In the genomic region with DNA sequence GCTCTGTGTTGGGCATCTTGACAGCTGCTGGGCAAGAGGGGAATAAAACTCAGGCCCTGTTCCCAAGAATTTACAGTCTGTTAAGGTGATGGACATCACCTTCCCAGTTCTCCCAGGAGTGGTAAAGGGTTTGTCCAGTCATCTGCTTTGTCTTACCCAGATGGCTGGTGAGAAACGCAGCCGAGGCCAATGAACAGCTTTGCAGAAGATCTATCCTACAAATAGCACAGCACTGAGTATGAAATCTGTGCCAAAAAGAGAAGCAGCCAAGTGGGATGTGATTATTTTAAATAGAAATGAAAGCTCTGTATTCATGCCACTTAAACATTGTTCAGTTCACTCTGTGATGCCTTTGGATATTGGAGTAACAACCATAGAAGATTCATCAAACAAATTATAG, we compare ENCODE assay signal across 28 cellular contexts.
DNase-seq lines count a peak whose midpoint lies in the region; ATAC-seq and TF ChIP-seq lines count a peak whose summit lies in the region.
"Had no signal": no experiment of that assay in that cellular context is flagged by ENCODE, and none has a peak within 500 bp of the region (broad histone marks: within the 10 kb centered on the region; RNA-seq: fewer than 3 reads in every experiment).

No MANE protein-coding gene starts in this region.

- no peaks in the 10 kb centered on the region for H3K4me1 ChIP-seq in upper lobe of right lung
- H3K4me1 ChIP-seq: foreskin keratinocyte, prostate gland, transverse colon had no signal

- ATAC-seq in left ventricle myocardium superior (peak; percentile 92), HG03565 (IDR thresholded peaks at IDR 0.05; ENCODE audit: unreplicated experiment) (no peak), upper lobe of right lung (no peak)
- ATAC-seq: activated CD4-positive, alpha-beta T cell treated with anti-CD3 and anti-CD28 coated beads for 36 hours; activated CD8-positive, alpha-beta T cell treated with anti-CD3 and anti-CD28 coated beads for 36 hours; effector memory CD8-positive, alpha-beta T cell; foreskin keratinocyte; PC-3 had no signal

- peaks cover 8% of the 10 kb centered on the region for H3K36me3 ChIP-seq in upper lobe of right lung
- H3K36me3 ChIP-seq: adrenal gland, prostate gland had no signal

- TF ChIP-seq CTCF in VCaP (conservative IDR thresholded peaks at IDR 0.05) (no peak), upper lobe of right lung (IDR thresholded peaks at IDR 0.05) (no peak)

- no peak overlapping the region for H3K4me3 ChIP-seq in upper lobe of right lung
- H3K4me3 ChIP-seq: adrenal gland, prostate gland, sigmoid colon, transverse colon had no signal

- H3K27ac ChIP-seq in VCaP: peak overlapping the region; percentile 29
- H3K27ac ChIP-seq in cingulate gyrus (ENCODE audit: low read depth, low read length): peak overlapping the region; percentile 96
- no peak overlapping the region for H3K27ac ChIP-seq in upper lobe of right lung
- H3K27ac ChIP-seq: adrenal gland, foreskin keratinocyte, HL-60, neutrophil, prostate gland, sigmoid colon, transverse colon had no signal

- no peaks in the 10 kb centered on the region for H3K9me3 ChIP-seq in upper lobe of right lung
- H3K9me3 ChIP-seq: adrenal gland, neutrophil, prostate gland, sigmoid colon, transverse colon had no signal

- intact Hi-C loops in left ventricle myocardium superior (cut with micrococcal nuclease): no loop called here
- intact Hi-C loops in upper lobe of right lung (cut with DNase I): no loop called here

- DNase-seq in left ventricle myocardium superior (no peak), putamen (ENCODE audit: low spot score) (peak; percentile 78), NCI-H748 (lab: John Stamatoyannopoulos, UW; ENCODE audit: unreplicated experiment) (no peak), upper lobe of right lung (no peak), SK-N-DZ (ENCODE audit: low spot score) (no peak)
- DNase-seq: activated CD4-positive, alpha-beta T cell treated with anti-CD3 and anti-CD28 coated beads for 36 hours; activated CD8-positive, alpha-beta T cell treated with anti-CD3 and anti-CD28 coated beads for 36 hours; activated naive CD4-positive, alpha-beta T cell treated with anti-CD3 and anti-CD28 coated beads for 36 hours; adrenal gland; cortex of kidney; effector memory CD8-positive, alpha-beta T cell; foreskin keratinocyte; HCEC 1CT; KG1; naive B cell; NCI-H1105; NCI-H187 treated with DMSO at 0.1 percent for 48 hours; NCI-H526; PC-3; sigmoid colon; stimulated activated CD4-positive, alpha-beta T cell treated with anti-CD3 and anti-CD28 coated beads, Interleukin-4, amount 100 ng/mL, for 24 hours; transverse colon had no signal

- H3K27me3 ChIP-seq in upper lobe of right lung: no peaks in the 10 kb centered on the region
- H3K27me3 ChIP-seq: adrenal gland, foreskin keratinocyte, neutrophil, sigmoid colon, transverse colon had no signal
